ENCODE assay signal across 19 cellular contexts in the genomic region with DNA sequence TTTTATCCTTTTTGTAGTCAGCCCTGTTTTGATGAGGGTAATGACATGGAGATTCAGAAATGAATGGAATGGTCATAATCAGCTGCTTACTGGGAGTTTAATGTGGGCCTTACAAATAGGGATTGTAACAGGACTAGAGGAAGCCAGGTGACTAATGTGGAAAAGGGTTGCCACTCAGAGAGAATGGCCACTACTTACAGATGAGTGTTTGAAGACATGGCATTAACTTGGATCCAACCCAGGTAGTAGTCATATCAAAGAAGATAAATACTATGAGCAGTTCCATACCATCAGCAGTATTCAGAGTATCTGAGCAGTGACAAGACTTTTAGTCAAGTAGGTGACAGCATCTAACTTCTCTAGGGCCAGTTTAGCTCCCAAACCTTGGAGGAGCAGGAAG.
DNase-seq lines count a peak whose midpoint lies in the region; ATAC-seq and TF ChIP-seq lines count a peak whose summit lies in the region.
"Had no signal": no experiment of that assay in that cellular context is flagged by ENCODE, and none has a peak within 500 bp of the region (broad histone marks: within the 10 kb centered on the region; RNA-seq: fewer than 3 reads in every experiment).

No MANE protein-coding gene starts in this region.

- intact Hi-C loops in CD4-positive, alpha-beta T cell (cut with DNase I, micrococcal nuclease), result no loop called here

- no peak for TF ChIP-seq CTCF in CD4-positive, alpha-beta T cell (IDR thresholded peaks at IDR 0.05)

- H3K27ac Mint-ChIP-seq in CD4-positive, alpha-beta T cell, result peak overlapping the region; percentile 62
- peak overlapping the region; percentile 17 for H3K27ac Mint-ChIP-seq in activated naive CD8-positive, alpha-beta T cell treated with anti-CD3 and anti-CD28 coated beads, Interleukin-2, amount 10 ng/mL, durations not matched to agents 7 days and 5 days
- H3K27ac Mint-ChIP-seq: nephron had no signal

- peaks cover 6% of the 10 kb centered on the region for H3K9me3 Mint-ChIP-seq in CD4-positive, alpha-beta T cell
- H3K9me3 Mint-ChIP-seq in activated naive CD8-positive, alpha-beta T cell treated with anti-CD3 and anti-CD28 coated beads, Interleukin-2, amount 10 ng/mL, durations not matched to agents 7 days and 5 days, result peaks cover 6% of the 10 kb centered on the region

- no peak for DNase-seq in CD4-positive, alpha-beta T cell
- DNase-seq in ELR (ENCODE audit: low read depth) (peak; percentile 31), kidney glomerular epithelial cell (lab: John Stamatoyannopoulos, UW) (peak; percentile 27), germinal center (ENCODE audit: low spot score) (no peak), dermis blood vessel endothelial cell (no peak)
- DNase-seq in activated naive CD8-positive, alpha-beta T cell treated with anti-CD3 and anti-CD28 coated beads, Interleukin-2, amount 10 ng/mL, durations not matched to agents 7 days and 5 days, result no peak
- DNase-seq in effector CD8-positive, alpha-beta T cell (lab: John Stamatoyannopoulos, UW), result no peak
- DNase-seq: activated gamma-delta T cell treated with Interleukin-2 at 50 U/mL for 16 hours, cortex of kidney, foreskin melanocyte, GOT3, Karpas-422, NCI-H187, NCI-H526 treated with DMSO at 0.1 percent for 48 hours, SJCRH30 had no signal

- no peak for ATAC-seq in CD4-positive, alpha-beta T cell (ENCODE audit: poor library complexity)
- ATAC-seq in activated naive CD8-positive, alpha-beta T cell treated with anti-CD3 and anti-CD28 coated beads, Interleukin-2, amount 10 ng/mL, durations not matched to agents 7 days and 5 days (ENCODE audit: low read depth), result no peak
- ATAC-seq in GM21576 (IDR thresholded peaks at IDR 0.05; ENCODE audit: unreplicated experiment), result no peak

- peaks cover 77% of the 10 kb centered on the region for H3K4me1 Mint-ChIP-seq in CD4-positive, alpha-beta T cell (ENCODE audit: low read depth)
- peaks cover 30% of the 10 kb centered on the region for H3K4me1 Mint-ChIP-seq in activated naive CD8-positive, alpha-beta T cell treated with anti-CD3 and anti-CD28 coated beads, Interleukin-2, amount 10 ng/mL, durations not matched to agents 7 days and 5 days
- H3K4me1 Mint-ChIP-seq: nephron had no signal

- H3K27me3 ChIP-seq in CD4-positive, alpha-beta T cell (ENCODE audit: control insufficient read depth, insufficient read depth, low read length), result no peaks in the 10 kb centered on the region
- H3K27me3 ChIP-seq: SJCRH30 had no signal

- peaks cover 6% of the 10 kb centered on the region for H3K9me3 ChIP-seq in CD4-positive, alpha-beta T cell (ENCODE audit: control insufficient read depth, low read length)
- H3K9me3 ChIP-seq: SJCRH30 had no signal

- POLR2A ChIA-PET in CD4-positive, alpha-beta T cell (lab: Charles Lee), result interaction anchor here (0.8 kb wide), 1 partner anchor 18 kb away, joined by 3 read pairs; no protein-coding TSS in a partner anchor
- POLR2A ChIA-PET in activated naive CD8-positive, alpha-beta T cell treated with anti-CD3 and anti-CD28 coated beads, Interleukin-2, amount 10 ng/mL, durations not matched to agents 7 days and 5 days (lab: Charles Lee), result no interaction called here

- H3K4me3 Mint-ChIP-seq in CD4-positive, alpha-beta T cell, result no peak overlapping the region
- no peak overlapping the region for H3K4me3 Mint-ChIP-seq in activated naive CD8-positive, alpha-beta T cell treated with anti-CD3 and anti-CD28 coated beads, Interleukin-2, amount 10 ng/mL, durations not matched to agents 7 days and 5 days
- H3K4me3 Mint-ChIP-seq: nephron had no signal

- H3K27ac ChIP-seq in CD4-positive, alpha-beta T cell (ENCODE audit: low read depth, low read length), result no peak overlapping the region
- H3K27ac ChIP-seq: C4-2B, SJCRH30, skin epidermis had no signal

- peaks cover 96% of the 10 kb centered on the region for H3K36me3 Mint-ChIP-seq in CD4-positive, alpha-beta T cell (ENCODE audit: low read depth)
- H3K36me3 Mint-ChIP-seq in activated naive CD8-positive, alpha-beta T cell treated with anti-CD3 and anti-CD28 coated beads, Interleukin-2, amount 10 ng/mL, durations not matched to agents 7 days and 5 days, result peaks cover 78% of the 10 kb centered on the region

- CTCF ChIA-PET in CD4-positive, alpha-beta T cell (lab: Charles Lee), result no interaction called here

- no peaks in the 10 kb centered on the region for H3K27me3 Mint-ChIP-seq in CD4-positive, alpha-beta T cell
- H3K27me3 Mint-ChIP-seq in activated naive CD8-positive, alpha-beta T cell treated with anti-CD3 and anti-CD28 coated beads, Interleukin-2, amount 10 ng/mL, durations not matched to agents 7 days and 5 days, result no peaks in the 10 kb centered on the region

Comparison
In these comparisons a context has a peak if more than half of its experiments do, and no peak if none do; other contexts are left out.
1. DNase-seq: peak in ELR (single experiment) and kidney glomerular epithelial cell (single experiment); none in CD4-positive, alpha-beta T cell (0 of 10), activated naive CD8-positive, alpha-beta T cell treated with anti-CD3 and anti-CD28 coated beads, Interleukin-2, amount 10 ng/mL, durations not matched to agents 7 days and 5 days (single experiment), effector CD8-positive, alpha-beta T cell (single experiment), germinal center (single experiment) and dermis blood vessel endothelial cell (single experiment).